In the genomic region with DNA sequence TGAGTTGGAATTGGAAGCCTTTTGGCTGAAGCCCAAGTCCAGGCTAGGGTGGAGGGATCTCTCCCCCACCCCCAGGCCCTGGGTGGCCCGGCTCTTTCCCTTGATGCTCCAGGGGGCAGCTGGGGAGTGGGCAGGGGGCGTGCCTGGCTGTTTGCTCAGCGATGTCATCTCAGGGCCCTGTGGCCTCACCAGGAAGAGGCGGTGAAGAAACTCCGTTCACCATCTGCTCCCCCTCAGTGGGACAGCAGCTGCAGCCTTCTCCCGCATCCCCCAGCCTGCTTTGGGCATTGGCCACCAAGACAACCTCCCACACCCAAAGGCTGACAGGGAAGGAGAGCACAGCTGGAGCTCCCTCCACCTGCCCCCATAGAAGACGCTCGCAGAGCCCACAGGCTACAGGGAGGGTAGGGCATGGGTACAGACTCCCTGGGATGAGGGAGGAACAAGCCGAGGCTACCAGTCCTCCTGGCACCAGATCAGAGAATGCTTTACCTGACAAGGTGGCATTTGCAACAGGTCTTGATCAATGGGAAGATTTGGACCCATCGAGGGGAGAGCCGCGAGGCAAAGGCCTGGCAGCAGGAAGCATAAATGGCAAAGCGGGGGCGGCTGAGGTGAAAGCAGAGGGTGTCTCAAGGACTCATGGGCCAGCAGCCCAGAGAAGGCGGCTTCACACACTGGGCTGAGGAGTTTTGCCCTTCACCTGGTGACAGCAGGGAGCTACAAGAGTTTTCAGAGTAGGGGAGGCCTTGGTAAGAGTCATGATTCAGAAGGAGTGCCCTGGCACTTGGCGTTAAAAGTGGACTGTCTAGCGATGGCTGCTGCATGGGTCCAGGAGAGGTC, we compare ENCODE assay signal across 19 cellular contexts. TPM values are rescaled to one million over a fixed set of nuclear protein-coding genes. Genes with fewer than 3 reads are reported as not detected.
DNase-seq lines count a peak whose midpoint lies in the region; FAIRE-seq and TF ChIP-seq lines count a peak whose summit lies in the region.
"Had no signal": no experiment of that assay in that cellular context is flagged by ENCODE, and none has a peak within 500 bp of the region (broad histone marks: within the 10 kb centered on the region; RNA-seq: fewer than 3 reads in every experiment).

No MANE protein-coding gene starts in this region.

- TF ChIP-seq EP300 in H1 (IDR thresholded peaks at IDR 0.05; ENCODE audit: borderline replicate concordance in 1 of 2, low read depth in 2 of 2, low read length in 2 of 2) = no peak

- TF ChIP-seq CTCF in H1 (IDR thresholded peaks at IDR 0.05; ENCODE audit: control extremely low read depth in 1 of 3, insufficient read depth in 1 of 3, low read depth in 1 of 3, low read length in 3 of 3) (no peak), neural progenitor cell (IDR thresholded peaks at IDR 0.05) (no peak)

- no peak overlapping the region for H3K9ac ChIP-seq in H1 (replicated peaks in 1 of 4; ENCODE audit: extremely low read depth in 1 of 4, low read depth in 3 of 4, low read length in 3 of 4)
- H3K9ac ChIP-seq in neural progenitor cell = no peak overlapping the region

- H3K4me3 ChIP-seq in H1 (ENCODE audit: extremely low read depth in 1 of 4, insufficient read depth in 2 of 4, low read depth in 3 of 4, low read length in 4 of 4) (no peak overlapping the region), neural progenitor cell (no peak overlapping the region)
- H3K4me3 ChIP-seq: right lobe of liver, tibial artery had no signal

- H3K4me3 Mint-ChIP-seq in neural progenitor cell = no peak overlapping the region
- H3K4me3 Mint-ChIP-seq: activated CD4-positive, alpha-beta memory T cell treated with anti-CD3 and anti-CD28 coated beads, Interleukin-2, amount 10 ng/mL, durations not matched to agents 7 days and 5 days; CD4-positive, CD25-positive, alpha-beta regulatory T cell; natural killer cell treated with Interleukin-12 subunit alpha and Interleukin-12 subunit beta and Interleukin-15 and Interleukin-18, amount 100 ng/mL, for 72 hours had no signal

- H2BK12ac ChIP-seq in H1 (ENCODE audit: low read depth, low read length) = no peak overlapping the region

- H3F3A ChIP-seq in neural progenitor cell (ENCODE audit: low read depth) = peaks cover 3% of the 10 kb centered on the region

- no peak overlapping the region for H3K23ac ChIP-seq in H1 (ENCODE audit: insufficient read length)

- H3K27me3 Mint-ChIP-seq in neural progenitor cell (ENCODE audit: insufficient read depth, low read depth) = peaks cover 7% of the 10 kb centered on the region
- H3K27me3 Mint-ChIP-seq: activated CD4-positive, alpha-beta memory T cell treated with anti-CD3 and anti-CD28 coated beads, Interleukin-2, amount 10 ng/mL, durations not matched to agents 7 days and 5 days; CD4-positive, CD25-positive, alpha-beta regulatory T cell; natural killer cell treated with Interleukin-12 subunit alpha and Interleukin-12 subunit beta and Interleukin-15 and Interleukin-18, amount 100 ng/mL, for 72 hours had no signal

- no peaks in the 10 kb centered on the region for H3K27me3 ChIP-seq in H1 (replicated peaks in 1 of 4; ENCODE audit: control insufficient read depth in 3 of 4, extremely low read depth in 1 of 4, insufficient read depth in 3 of 4, low read length in 3 of 4)
- no peaks in the 10 kb centered on the region for H3K27me3 ChIP-seq in neural progenitor cell
- H3K27me3 ChIP-seq: right lobe of liver had no signal

- H4K20me1 ChIP-seq in H1 (replicated peaks in 1 of 2; ENCODE audit: control insufficient read depth in 1 of 2, insufficient read depth in 2 of 2, low read length in 2 of 2) = no peaks in the 10 kb centered on the region
- no peaks in the 10 kb centered on the region for H4K20me1 ChIP-seq in neural progenitor cell (ENCODE audit: low read depth)

- H2BK20ac ChIP-seq in H1 (ENCODE audit: low read length) = no peak overlapping the region

- no peaks in the 10 kb centered on the region for H3K36me3 Mint-ChIP-seq in neural progenitor cell
- H3K36me3 Mint-ChIP-seq: CD4-positive, CD25-positive, alpha-beta regulatory T cell; natural killer cell treated with Interleukin-12 subunit alpha and Interleukin-12 subunit beta and Interleukin-15 and Interleukin-18, amount 100 ng/mL, for 72 hours had no signal

- peaks cover 0 to 7% (median 2%) of the 10 kb centered on the region in 4 experiments; a peak in 2 of 7 replicates for H3K4me1 ChIP-seq in H1 (replicated peaks in 1 of 4; ENCODE audit: control insufficient read depth in 3 of 4, insufficient read depth in 4 of 4, low read length in 3 of 4)
- H3K4me1 ChIP-seq in neural progenitor cell = peaks cover 3% of the 10 kb centered on the region

- no peak overlapping the region for H2BK120ac ChIP-seq in H1 (replicated peaks; ENCODE audit: low read depth, low read length)

- intact Hi-C loops in posterior vena cava (cut with DNase I) = loop anchor here in 1 of 2 donors (5.0 kb wide), 1 partner anchor 599 kb away; no protein-coding TSS in a partner anchor
- intact Hi-C loops in head of caudate nucleus (cut with DNase I) = no loop called here

- no peak overlapping the region for H2AK5ac ChIP-seq in H1 (ENCODE audit: low read depth, low read length)

- no peaks in the 10 kb centered on the region for H3K79me1 ChIP-seq in H1 (ENCODE audit: low read depth, low read length)

- no peak overlapping the region for H4K91ac ChIP-seq in H1 (replicated peaks; ENCODE audit: insufficient read length, low read length)

- H3K79me2 ChIP-seq in H1 (ENCODE audit: control insufficient read depth in 1 of 2, insufficient read depth in 2 of 2, low read length in 2 of 2) (no peaks in the 10 kb centered on the region), neural progenitor cell (ENCODE audit: low read depth) (no peaks in the 10 kb centered on the region)

- TF ChIP-seq POLR2A in H1 (IDR thresholded peaks at IDR 0.05; ENCODE audit: control extremely low read depth in 1 of 2, low read depth in 2 of 2, low read length in 2 of 2) = no peak

- no peak overlapping the region for H3K4ac ChIP-seq in H1 (replicated peaks; ENCODE audit: insufficient read length, low read depth, low read length)

- H4K5ac ChIP-seq in H1 (ENCODE audit: insufficient read length, low read depth, low read length) = no peak overlapping the region

- 85% methylated on average over 17 of the region's 17 CpGs; no CpG with 5 or more reads in 1 of the 2 experiments for WGBS in H1 (ENCODE audit: extremely low coverage in 1 of 2, insufficient coverage in 1 of 2, insufficient read length in 1 of 2, insufficient replicate concordance in 2 of 2, low coverage in 1 of 2, low lambda C conversion rate in 2 of 2, missing lambda C conversion rate in 1 of 2), 2 experiments

- no peak overlapping the region for H3K18ac ChIP-seq in H1 (ENCODE audit: extremely low read depth, low read length)

- no peak for TF ChIP-seq RAD21 in H1 (IDR thresholded peaks at IDR 0.05 in 1 of 2, conservative IDR thresholded peaks at IDR 0.05 in 1 of 2; ENCODE audit: low read depth in 2 of 2, low read length in 2 of 2)

- H3K9me3 Mint-ChIP-seq in neural progenitor cell = no peaks in the 10 kb centered on the region
- H3K9me3 Mint-ChIP-seq: activated CD4-positive, alpha-beta memory T cell treated with anti-CD3 and anti-CD28 coated beads, Interleukin-2, amount 10 ng/mL, durations not matched to agents 7 days and 5 days; natural killer cell treated with Interleukin-12 subunit alpha and Interleukin-12 subunit beta and Interleukin-15 and Interleukin-18, amount 100 ng/mL, for 72 hours had no signal

- H3K9me3 ChIP-seq in H1 (ENCODE audit: insufficient read depth in 2 of 2, low read depth in 1 of 2, low read length in 1 of 2) (no peaks in the 10 kb centered on the region), neural progenitor cell (ENCODE audit: low read depth) (no peaks in the 10 kb centered on the region)
- H3K9me3 ChIP-seq: right lobe of liver, tibial artery had no signal

- 0 out of 2 replicates have a peak overlapping the region, but pooled peaks have one; percentile 7 for H4K8ac ChIP-seq in H1 (ENCODE audit: extremely low read depth, insufficient read depth, low read length)

- no peak overlapping the region for H3K14ac ChIP-seq in H1 (ENCODE audit: insufficient read length)

- H2AFZ ChIP-seq in H1 (ENCODE audit: low read length) (no peak overlapping the region), neural progenitor cell (replicated peaks) (no peak overlapping the region)

- POLR2A ChIA-PET in H1 (lab: Charles Lee; ENCODE audit: partially characterized antibody) = no interaction called here

- FAIRE-seq in H1 (lab: Jason Lieb, UNC) = no peak
- FAIRE-seq: G401.6, TTC549 had no signal

- H3K56ac ChIP-seq in H1 (replicated peaks; ENCODE audit: insufficient read length, low read depth, low read length) = no peak overlapping the region

- H3K23me2 ChIP-seq in H1 (ENCODE audit: low read depth, low read length) = peaks cover 3% of the 10 kb centered on the region; the same call in 1 of the 2 replicates

- no peak overlapping the region for H2BK5ac ChIP-seq in H1 (ENCODE audit: low read depth, low read length)

- H3K4me1 Mint-ChIP-seq in neural progenitor cell = peaks cover 3% of the 10 kb centered on the region
- H3K4me1 Mint-ChIP-seq: activated CD4-positive, alpha-beta memory T cell treated with anti-CD3 and anti-CD28 coated beads, Interleukin-2, amount 10 ng/mL, durations not matched to agents 7 days and 5 days had no signal

- no peak overlapping the region for H3K27ac ChIP-seq in H1 (ENCODE audit: low read depth, low read length)
- no peak overlapping the region for H3K27ac ChIP-seq in neural progenitor cell
- H3K27ac ChIP-seq: tibial artery had no signal

- no peaks in the 10 kb centered on the region; a peak in 1 of 8 replicates for H3K36me3 ChIP-seq in H1 (ENCODE audit: control insufficient read depth in 2 of 4, insufficient read depth in 4 of 4, low read length in 3 of 4)
- H3K36me3 ChIP-seq in neural progenitor cell = no peaks in the 10 kb centered on the region
- H3K36me3 ChIP-seq: right lobe of liver, tibial artery had no signal

- H2BK15ac ChIP-seq in H1 (ENCODE audit: low read length) = no peak overlapping the region

- peak overlapping the region; percentile 72 for H3K27ac Mint-ChIP-seq in neural progenitor cell
- H3K27ac Mint-ChIP-seq: activated CD4-positive, alpha-beta memory T cell treated with anti-CD3 and anti-CD28 coated beads, Interleukin-2, amount 10 ng/mL, durations not matched to agents 7 days and 5 days had no signal

- DNase-seq in NCI-H2227 (lab: John Stamatoyannopoulos, UW; ENCODE audit: unreplicated experiment) (peak; percentile 16), NCI-H2227 treated with DMSO at 0.1 percent for 48 hours (lab: John Stamatoyannopoulos, UW) (no peak), NCI-H1694 treated with DMSO at 0.1 percent for 48 hours (lab: John Stamatoyannopoulos, UW) (peak; percentile 12), H1 (ENCODE audit: low read depth in 1 of 2, low spot score in 2 of 2) (no peak), neural progenitor cell (ENCODE audit: low spot score) (no peak), posterior vena cava (ENCODE audit: low spot score) (no peak), NOMO-1 (lab: John Stamatoyannopoulos, UW; ENCODE audit: unreplicated experiment in 2 of 2) (no peak), head of caudate nucleus (no peak)
- DNase-seq: activated CD4-positive, alpha-beta memory T cell treated with anti-CD3 and anti-CD28 coated beads, Interleukin-2, amount 10 ng/mL, durations not matched to agents 7 days and 5 days; CD4-positive, CD25-positive, alpha-beta regulatory T cell; Karpas-422; kidney glomerular epithelial cell; right lobe of liver; stimulated activated CD4-positive, alpha-beta T cell treated with anti-CD3 and anti-CD28 coated beads, Interleukin-2, amount 100 ng/mL, for 48 hours; tibial artery had no signal

- CTCF ChIA-PET in H1 (lab: Charles Lee; ENCODE audit: partially characterized antibody) = interaction anchor here (0.8 to 7.9 kb wide), 6 partner anchors 7 to 596 kb away, joined by 3 to 77 read pairs (median 28); partner anchors contain the start of genes CCDC30 and GUCA2A

- H3K4me2 ChIP-seq in H1 (ENCODE audit: insufficient read depth in 1 of 2, low read depth in 2 of 2, low read length in 2 of 2) (no peak overlapping the region), neural progenitor cell (no peak overlapping the region)

RNA-seq across cellular contexts. Expression of gene GUCA2A, which starts 6.5 kb away (rescaled TPM):
- total RNA-seq in H1 (2021; fragmentation: NEBNext Ultra II Directional; extraction: Animal tissue kit (Norgen Biotek cat#: 25700)) = not detected in 2 replicates
- polyA plus RNA-seq in H1 (2011; rRNA removed) = not detected in 2 replicates
- not detected for polyA plus RNA-seq in H1 (2011; cell fraction: cytosol; rRNA removed)
- polyA plus RNA-seq in H1 (2011; cell fraction: nucleus; rRNA removed) = not detected
- polyA plus RNA-seq in H1 (2012, experiment 1 of 2) = not detected in 4 replicates
- polyA plus RNA-seq in H1 (2012, experiment 2 of 2) = not detected
- not detected for polyA plus RNA-seq in H1 (2013, experiment 1 of 2)
- not detected for polyA plus RNA-seq in H1 (2013, experiment 2 of 2)
- not detected in 2 replicates for polyA minus RNA-seq in H1 (2011; rRNA and poly(A)+ RNA removed)
- not detected for polyA minus RNA-seq in H1 (2011; cell fraction: cytosol; rRNA and poly(A)+ RNA removed)
- polyA minus RNA-seq in H1 (2011; cell fraction: nucleus; rRNA and poly(A)+ RNA removed) = not detected
- total RNA-seq in neural progenitor cell (ENCODE audit: low replicate concordance) (not detected in 2 replicates), posterior vena cava (not detected)
- total RNA-seq: activated CD4-positive, alpha-beta memory T cell treated with anti-CD3 and anti-CD28 coated beads, Interleukin-2, amount 10 ng/mL, durations not matched to agents 7 days and 5 days; CD4-positive, CD25-positive, alpha-beta regulatory T cell; natural killer cell treated with Interleukin-12 subunit alpha and Interleukin-12 subunit beta and Interleukin-15 and Interleukin-18, amount 100 ng/mL, for 72 hours; OCI-LY7; right lobe of liver had no signal
- polyA plus RNA-seq: CD4-positive, CD25-positive, alpha-beta regulatory T cell had no signal

RNA-seq across cellular contexts. Expression of gene GUCA2B, which starts 17.8 kb away (rescaled TPM):
- not detected in 2 replicates for total RNA-seq in H1 (2021; fragmentation: NEBNext Ultra II Directional; extraction: Animal tissue kit (Norgen Biotek cat#: 25700))
- not detected in 2 replicates for polyA plus RNA-seq in H1 (2011; rRNA removed)
- polyA plus RNA-seq in H1 (2011; cell fraction: cytosol; rRNA removed) = not detected
- polyA plus RNA-seq in H1 (2011; cell fraction: nucleus; rRNA removed) = not detected
- not detected in 4 replicates for polyA plus RNA-seq in H1 (2012, experiment 1 of 2)
- polyA plus RNA-seq in H1 (2012, experiment 2 of 2) = not detected
- not detected for polyA plus RNA-seq in H1 (2013, experiment 1 of 2)
- polyA plus RNA-seq in H1 (2013, experiment 2 of 2) = not detected
- not detected in 2 replicates for polyA minus RNA-seq in H1 (2011; rRNA and poly(A)+ RNA removed)
- polyA minus RNA-seq in H1 (2011; cell fraction: cytosol; rRNA and poly(A)+ RNA removed) = not detected
- polyA minus RNA-seq in H1 (2011; cell fraction: nucleus; rRNA and poly(A)+ RNA removed) = not detected
- not detected in 2 replicates for total RNA-seq in neural progenitor cell (ENCODE audit: low replicate concordance)
- total RNA-seq in posterior vena cava = not detected
- total RNA-seq: activated CD4-positive, alpha-beta memory T cell treated with anti-CD3 and anti-CD28 coated beads, Interleukin-2, amount 10 ng/mL, durations not matched to agents 7 days and 5 days; CD4-positive, CD25-positive, alpha-beta regulatory T cell; natural killer cell treated with Interleukin-12 subunit alpha and Interleukin-12 subunit beta and Interleukin-15 and Interleukin-18, amount 100 ng/mL, for 72 hours; OCI-LY7 had no signal
- polyA plus RNA-seq: CD4-positive, CD25-positive, alpha-beta regulatory T cell had no signal

Comparison
In these comparisons a context has a peak if more than half of its experiments do, and no peak if none do; other contexts are left out.
1. DNase-seq: peak in NCI-H2227 (single experiment) and NCI-H1694 treated with DMSO at 0.1 percent for 48 hours (single experiment); none in NCI-H2227 treated with DMSO at 0.1 percent for 48 hours (single experiment), H1 (0 of 2), neural progenitor cell (single experiment), posterior vena cava (single experiment), NOMO-1 (0 of 2) and head of caudate nucleus (0 of 42).